In the genomic region with DNA sequence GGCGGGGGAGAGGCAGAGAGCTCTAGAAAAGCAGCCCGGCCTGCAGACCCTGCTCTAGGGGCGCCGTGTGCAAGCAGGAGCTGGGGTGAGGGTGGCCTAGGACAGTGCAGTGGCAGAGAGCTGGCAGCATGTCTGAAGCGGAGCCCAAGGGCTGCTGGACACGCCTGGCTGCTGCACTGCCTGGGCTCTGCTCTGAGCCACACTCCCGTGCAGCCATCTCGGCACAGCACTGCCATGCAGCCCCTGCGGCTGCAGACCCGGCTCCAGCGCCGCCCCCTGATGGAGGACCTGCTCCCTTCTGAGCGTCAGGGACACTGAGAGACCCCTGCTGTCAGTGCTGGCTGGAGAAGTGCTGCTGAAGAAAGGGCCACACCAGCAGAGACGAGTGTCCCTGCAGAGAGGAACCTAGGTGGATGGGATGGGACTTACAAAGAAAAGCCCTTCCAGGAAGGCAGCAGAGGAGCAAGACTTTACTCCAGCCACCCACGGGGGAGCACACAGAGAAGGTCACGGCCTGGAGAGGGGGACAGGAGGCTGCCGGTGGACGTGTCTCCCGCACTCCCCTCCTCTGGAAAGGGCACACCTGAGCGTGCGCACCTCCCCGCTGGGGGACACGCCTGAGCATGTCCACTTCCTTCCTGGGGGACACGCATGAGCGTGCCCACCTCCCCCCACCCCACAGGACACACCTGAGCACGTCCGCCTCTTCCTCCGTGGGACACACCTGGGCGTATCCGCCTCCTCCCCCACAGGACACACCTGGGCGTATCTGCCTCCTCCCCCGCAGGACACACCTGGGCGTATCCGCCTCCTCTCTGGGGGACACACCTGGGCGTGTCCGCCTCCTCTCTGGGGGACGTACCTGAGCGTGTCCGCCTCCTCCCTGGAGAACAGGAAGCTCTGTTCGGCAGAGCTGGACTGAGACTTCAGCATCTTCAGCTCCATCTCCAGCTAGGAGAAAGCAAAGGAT, we compare ENCODE assay signal across 9 cellular contexts.
DNase-seq lines count a peak whose midpoint lies in the region; ATAC-seq and TF ChIP-seq lines count a peak whose summit lies in the region.
"Had no signal": no experiment of that assay in that cellular context is flagged by ENCODE, and none has a peak within 500 bp of the region (broad histone marks: within the 10 kb centered on the region; RNA-seq: fewer than 3 reads in every experiment).

No MANE protein-coding gene starts in this region.

- H3K27ac Mint-ChIP-seq in stimulated activated naive CD8-positive, alpha-beta T cell treated with anti-CD3 and anti-CD28 coated beads, Interleukin-15, amount 100 ng/mL, for 72 hours = peak overlapping the region; percentile 22 to 26
- no peak overlapping the region for H3K27ac Mint-ChIP-seq in stimulated activated effector memory CD8-positive, alpha-beta T cell treated with anti-CD3 and anti-CD28 coated beads, Interleukin-12 subunit alpha, Interleukin-12 subunit beta, amount 100 ng/mL, for 72 hours

- peak overlapping the region in 1 of 4 donors; percentile 28 for H3K4me3 ChIP-seq in esophagus squamous epithelium
- H3K4me3 ChIP-seq: colonic mucosa had no signal

- DNase-seq in stimulated activated naive CD8-positive, alpha-beta T cell treated with anti-CD3 and anti-CD28 coated beads, Interleukin-15, amount 100 ng/mL, for 72 hours = no peak
- DNase-seq in stimulated activated naive CD8-positive, alpha-beta T cell treated with anti-CD3 and anti-CD28 coated beads, Interleukin-15, Interleukin-2, amounts not matched to agents 100 U/mL and 50 U/mL, for 24 hours = no peak
- DNase-seq in esophagus squamous epithelium (lab: John Stamatoyannopoulos, UW) = peak; percentile 27
- DNase-seq in HCEC 1CT = no peak
- no peak for DNase-seq in activated CD8-positive, alpha-beta memory T cell treated with anti-CD3 and anti-CD28 coated beads, Interleukin-2, amount 50 U/mL, for 4 hours
- DNase-seq in stimulated activated effector memory CD8-positive, alpha-beta T cell treated with anti-CD3 and anti-CD28 coated beads, Interleukin-12 subunit alpha, Interleukin-12 subunit beta, amount 100 ng/mL, for 72 hours (ENCODE audit: low spot score in 2 of 2) = no peak
- DNase-seq: colonic mucosa had no signal

- intact Hi-C loops in esophagus squamous epithelium (cut with DNase I) = no loop called here

- H3K27me3 ChIP-seq in esophagus squamous epithelium = no peaks in the 10 kb centered on the region
- H3K27me3 ChIP-seq: colonic mucosa had no signal

- no peak overlapping the region for H3K27ac ChIP-seq in esophagus squamous epithelium
- H3K27ac ChIP-seq: colonic mucosa had no signal

- no peaks in the 10 kb centered on the region for H3K36me3 Mint-ChIP-seq in stimulated activated effector memory CD8-positive, alpha-beta T cell treated with anti-CD3 and anti-CD28 coated beads, Interleukin-12 subunit alpha, Interleukin-12 subunit beta, amount 100 ng/mL, for 72 hours

- peaks cover 0 to 45% (median 0%) of the 10 kb centered on the region in 3 donors for H3K36me3 ChIP-seq in esophagus squamous epithelium
- H3K36me3 ChIP-seq: colonic mucosa had no signal

- no peaks in the 10 kb centered on the region for H3K9me3 ChIP-seq in esophagus squamous epithelium
- H3K9me3 ChIP-seq: colonic mucosa had no signal

- ATAC-seq in stimulated activated naive CD8-positive, alpha-beta T cell treated with anti-CD3 and anti-CD28 coated beads, Interleukin-15, amount 100 ng/mL, for 72 hours = peak; percentile 49
- ATAC-seq in stimulated activated naive CD8-positive, alpha-beta T cell treated with anti-CD3 and anti-CD28 coated beads, Interleukin-15, Interleukin-2, amounts not matched to agents 100 U/mL and 50 U/mL, for 24 hours = no peak
- ATAC-seq in HG03280 (IDR thresholded peaks at IDR 0.05; ENCODE audit: unreplicated experiment) (peak; percentile 81), HG02610 (IDR thresholded peaks at IDR 0.05; ENCODE audit: unreplicated experiment) (no peak)
- no peak for ATAC-seq in stimulated activated effector memory CD8-positive, alpha-beta T cell treated with anti-CD3 and anti-CD28 coated beads, Interleukin-12 subunit alpha, Interleukin-12 subunit beta, amount 100 ng/mL, for 72 hours

- no peak overlapping the region for H3K4me3 Mint-ChIP-seq in stimulated activated naive CD8-positive, alpha-beta T cell treated with anti-CD3 and anti-CD28 coated beads, Interleukin-15, amount 100 ng/mL, for 72 hours
- no peak overlapping the region for H3K4me3 Mint-ChIP-seq in stimulated activated effector memory CD8-positive, alpha-beta T cell treated with anti-CD3 and anti-CD28 coated beads, Interleukin-12 subunit alpha, Interleukin-12 subunit beta, amount 100 ng/mL, for 72 hours

- no peak for TF ChIP-seq CTCF in esophagus squamous epithelium (IDR thresholded peaks at IDR 0.05)

- no peaks in the 10 kb centered on the region for H3K27me3 Mint-ChIP-seq in stimulated activated naive CD8-positive, alpha-beta T cell treated with anti-CD3 and anti-CD28 coated beads, Interleukin-15, amount 100 ng/mL, for 72 hours

- peaks cover 0 to 7% (median 0%) of the 10 kb centered on the region in 3 donors for H3K4me1 ChIP-seq in esophagus squamous epithelium
- H3K4me1 ChIP-seq: colonic mucosa had no signal

- 55 to 69% methylated on average over 6 to 14 of the region's 40 CpGs for WGBS in esophagus squamous epithelium, 2 donors

- no peak for TF ChIP-seq POLR2A in esophagus squamous epithelium (IDR thresholded peaks at IDR 0.05)

- peaks cover 23% of the 10 kb centered on the region for H3K4me1 Mint-ChIP-seq in stimulated activated naive CD8-positive, alpha-beta T cell treated with anti-CD3 and anti-CD28 coated beads, Interleukin-15, amount 100 ng/mL, for 72 hours
- peaks cover 5% of the 10 kb centered on the region for H3K4me1 Mint-ChIP-seq in stimulated activated effector memory CD8-positive, alpha-beta T cell treated with anti-CD3 and anti-CD28 coated beads, Interleukin-12 subunit alpha, Interleukin-12 subunit beta, amount 100 ng/mL, for 72 hours

- H3K9me3 Mint-ChIP-seq in stimulated activated naive CD8-positive, alpha-beta T cell treated with anti-CD3 and anti-CD28 coated beads, Interleukin-15, amount 100 ng/mL, for 72 hours = no peaks in the 10 kb centered on the region
- no peaks in the 10 kb centered on the region for H3K9me3 Mint-ChIP-seq in stimulated activated effector memory CD8-positive, alpha-beta T cell treated with anti-CD3 and anti-CD28 coated beads, Interleukin-12 subunit alpha, Interleukin-12 subunit beta, amount 100 ng/mL, for 72 hours

Comparison
In these comparisons a context has a peak if more than half of its experiments do, and no peak if none do; other contexts are left out.
1. ATAC-seq: peak in stimulated activated naive CD8-positive, alpha-beta T cell treated with anti-CD3 and anti-CD28 coated beads, Interleukin-15, amount 100 ng/mL, for 72 hours (single experiment) and HG03280 (single experiment); none in stimulated activated naive CD8-positive, alpha-beta T cell treated with anti-CD3 and anti-CD28 coated beads, Interleukin-15, Interleukin-2, amounts not matched to agents 100 U/mL and 50 U/mL, for 24 hours (single experiment), HG02610 (single experiment) and stimulated activated effector memory CD8-positive, alpha-beta T cell treated with anti-CD3 and anti-CD28 coated beads, Interleukin-12 subunit alpha, Interleukin-12 subunit beta, amount 100 ng/mL, for 72 hours (single experiment).